8 cellular contexts compared by ENCODE assay signal in genomic region chr1:38872401-38873026, GRCh38. TPM values are rescaled to one million over a fixed set of nuclear protein-coding genes. Genes with fewer than 3 reads are reported as not detected.
DNase-seq lines count a peak whose midpoint lies in the region; ATAC-seq and TF ChIP-seq lines count a peak whose summit lies in the region.

No MANE protein-coding gene starts in this region.

- H2AFZ ChIP-seq in neural progenitor cell (replicated peaks) = peak overlapping the region; percentile 74

- H3K27me3 Mint-ChIP-seq in CD8-positive, alpha-beta memory T cell = no peaks in the 10 kb centered on the region
- H3K27me3 Mint-ChIP-seq in activated CD4-positive, alpha-beta memory T cell treated with anti-CD3 and anti-CD28 coated beads for 36 hours = no peaks in the 10 kb centered on the region
- no peaks in the 10 kb centered on the region for H3K27me3 Mint-ChIP-seq in neural progenitor cell (ENCODE audit: insufficient read depth, low read depth)

- POLR2A ChIA-PET in CD8-positive, alpha-beta memory T cell (lab: Charles Lee) = interaction anchor here (1.1 kb wide), 1 partner anchor 118 kb away, joined by 3 read pairs; the partner anchor contains the start of gene AKIRIN1
- POLR2A ChIA-PET in activated CD4-positive, alpha-beta memory T cell treated with anti-CD3 and anti-CD28 coated beads for 36 hours (lab: Charles Lee) = interaction anchor here (1.2 to 1.9 kb wide), 4 partner anchors 13 to 154 kb away, joined by 3 to 11 read pairs (median 3); partner anchors contain the start of genes NDUFS5 and RRAGC

- peak overlapping the region; percentile 89 to 96 (median 93) for H3K4me3 Mint-ChIP-seq in CD8-positive, alpha-beta memory T cell
- H3K4me3 Mint-ChIP-seq in activated CD4-positive, alpha-beta memory T cell treated with anti-CD3 and anti-CD28 coated beads for 36 hours = peak overlapping the region; percentile 91
- H3K4me3 Mint-ChIP-seq in neural progenitor cell = peak overlapping the region; percentile 96

- H3K79me2 ChIP-seq in neural progenitor cell (ENCODE audit: low read depth) = peaks cover 39% of the 10 kb centered on the region

- H3K9me3 Mint-ChIP-seq in CD8-positive, alpha-beta memory T cell = no peaks in the 10 kb centered on the region
- H3K9me3 Mint-ChIP-seq in activated CD4-positive, alpha-beta memory T cell treated with anti-CD3 and anti-CD28 coated beads for 36 hours = no peaks in the 10 kb centered on the region
- no peaks in the 10 kb centered on the region for H3K9me3 Mint-ChIP-seq in neural progenitor cell

- CTCF ChIA-PET in CD8-positive, alpha-beta memory T cell (lab: Charles Lee) = interaction anchor here (1.0 to 1.9 kb wide), 3 partner anchors 16 to 218 kb away, joined by 3 to 6 read pairs (median 4); no protein-coding TSS in a partner anchor
- CTCF ChIA-PET in activated CD4-positive, alpha-beta memory T cell treated with anti-CD3 and anti-CD28 coated beads for 36 hours (lab: Charles Lee) = interaction anchor here (0.6 to 2.1 kb wide), 10 partner anchors 11 to 219 kb away, joined by 3 to 7 read pairs (median 4); partner anchors contain the start of genes NDUFS5 and RRAGC

- no peak for TF ChIP-seq POLR2A in esophagus muscularis mucosa (IDR thresholded peaks at IDR 0.05; ENCODE audit: low read depth)

- intact Hi-C loops in activated CD4-positive, alpha-beta memory T cell treated with anti-CD3 and anti-CD28 coated beads for 36 hours (cut with micrococcal nuclease) = loop anchor here (1.0 to 5.0 kb wide), 3 partner anchors 13 to 155 kb away; partner anchors contain the start of genes AKIRIN1, NDUFS5 and RRAGC
- intact Hi-C loops in esophagus muscularis mucosa (cut with DNase I) = loop anchor here (2.0 to 10.0 kb wide), 2 partner anchors 14 to 212 kb away; partner anchors contain the start of gene RRAGC

- no peaks in the 10 kb centered on the region for H3K9me3 ChIP-seq in CD8-positive, alpha-beta memory T cell (ENCODE audit: low read length)
- H3K9me3 ChIP-seq in HUES64 (ENCODE audit: insufficient read depth, low read depth, low read length) (no peaks in the 10 kb centered on the region), esophagus muscularis mucosa (no peaks in the 10 kb centered on the region), neural progenitor cell (ENCODE audit: low read depth) (no peaks in the 10 kb centered on the region)

- H3K4me3 ChIP-seq in CD8-positive, alpha-beta memory T cell (ENCODE audit: low read length) = peak overlapping the region; percentile 89
- H3K4me3 ChIP-seq in HUES64 (ENCODE audit: low read length) (peak overlapping the region; percentile 87), esophagus muscularis mucosa (peak overlapping the region; percentile 62 to 92 (median 86)), neural progenitor cell (peak overlapping the region; percentile 71)

- H3K27ac Mint-ChIP-seq in CD8-positive, alpha-beta memory T cell = peak overlapping the region; percentile 83 to 96 (median 92)
- H3K27ac Mint-ChIP-seq in activated CD4-positive, alpha-beta memory T cell treated with anti-CD3 and anti-CD28 coated beads for 36 hours = peak overlapping the region; percentile 71
- H3K27ac Mint-ChIP-seq in neural progenitor cell = no peak overlapping the region

- TF ChIP-seq EP300 in esophagus muscularis mucosa (IDR thresholded peaks at IDR 0.05) = no peak

- H3K36me3 Mint-ChIP-seq in CD8-positive, alpha-beta memory T cell = peaks cover 0 to 16% (median 4%) of the 10 kb centered on the region in 3 donors
- peaks cover 9% of the 10 kb centered on the region for H3K36me3 Mint-ChIP-seq in activated CD4-positive, alpha-beta memory T cell treated with anti-CD3 and anti-CD28 coated beads for 36 hours
- H3K36me3 Mint-ChIP-seq in neural progenitor cell = peaks cover 4% of the 10 kb centered on the region

- H3K27me3 ChIP-seq in CD8-positive, alpha-beta memory T cell (ENCODE audit: insufficient read depth, low read length, poor library complexity, severe bottlenecking) = no peaks in the 10 kb centered on the region
- H3K27me3 ChIP-seq in HUES64 (ENCODE audit: insufficient read depth, low read length) (no peaks in the 10 kb centered on the region), esophagus muscularis mucosa (no peaks in the 10 kb centered on the region), neural progenitor cell (no peaks in the 10 kb centered on the region)

- H4K20me1 ChIP-seq in neural progenitor cell (ENCODE audit: low read depth) = peaks cover 12% of the 10 kb centered on the region

- H3K4me1 ChIP-seq in CD8-positive, alpha-beta memory T cell (ENCODE audit: insufficient read depth, low read length) = peaks cover 17% of the 10 kb centered on the region
- H3K4me1 ChIP-seq in HUES64 (ENCODE audit: insufficient read depth, low read length) (peaks cover 13% of the 10 kb centered on the region; the same call in 1 of the 2 replicates), esophagus muscularis mucosa (peaks cover 18 to 25% (median 19%) of the 10 kb centered on the region in 4 donors), neural progenitor cell (peaks cover 9% of the 10 kb centered on the region)

- no peaks in the 10 kb centered on the region for H3K36me3 ChIP-seq in CD8-positive, alpha-beta memory T cell (ENCODE audit: insufficient read depth, low read length)
- no peaks in the 10 kb centered on the region for H3K36me3 ChIP-seq in HUES64 (ENCODE audit: insufficient read depth, low read length)
- H3K36me3 ChIP-seq in esophagus muscularis mucosa = no peaks in the 10 kb centered on the region
- H3K36me3 ChIP-seq in neural progenitor cell = no peaks in the 10 kb centered on the region

- peaks cover 29 to 44% (median 38%) of the 10 kb centered on the region in 3 donors for H3K4me1 Mint-ChIP-seq in CD8-positive, alpha-beta memory T cell
- peaks cover 32% of the 10 kb centered on the region for H3K4me1 Mint-ChIP-seq in activated CD4-positive, alpha-beta memory T cell treated with anti-CD3 and anti-CD28 coated beads for 36 hours (ENCODE audit: low read depth)
- H3K4me1 Mint-ChIP-seq in neural progenitor cell = peaks cover 18% of the 10 kb centered on the region

- H3K9ac ChIP-seq in HUES64 (ENCODE audit: low read depth, low read length) (peak overlapping the region; percentile 61), neural progenitor cell (peak overlapping the region; percentile 18)

- TF ChIP-seq CTCF in esophagus muscularis mucosa (IDR thresholded peaks at IDR 0.05) = no peak
- TF ChIP-seq CTCF in neural progenitor cell (IDR thresholded peaks at IDR 0.05) = no peak

- DNase-seq in CD8-positive, alpha-beta memory T cell = peak; percentile 7 to 51 (median 12)
- DNase-seq in activated CD4-positive, alpha-beta memory T cell treated with anti-CD3 and anti-CD28 coated beads for 36 hours = peak; percentile 53
- no peak for DNase-seq in esophagus muscularis mucosa (ENCODE audit: extremely low spot score)
- DNase-seq in neural progenitor cell (ENCODE audit: low spot score) = peak; percentile 38
- no peak for DNase-seq in NCI-H524 treated with DMSO at 0.1 percent for 48 hours (lab: John Stamatoyannopoulos, UW)
- DNase-seq in NCI-H1092 treated with DMSO at 0.1 percent for 48 hours (lab: John Stamatoyannopoulos, UW) = no peak

- peak overlapping the region; percentile 99 for H3K4me2 ChIP-seq in neural progenitor cell

- 4% methylated on average over 24 of the region's 25 CpGs for WGBS in HUES64
- 17% methylated on average over 8 of the region's 25 CpGs for WGBS in esophagus muscularis mucosa

- ATAC-seq in GM21515 (IDR thresholded peaks at IDR 0.05; ENCODE audit: unreplicated experiment) = peak; percentile 20

- peaks cover 13% of the 10 kb centered on the region for H3F3A ChIP-seq in neural progenitor cell (ENCODE audit: low read depth)

- peak overlapping the region; percentile 69 for H3K27ac ChIP-seq in CD8-positive, alpha-beta memory T cell (ENCODE audit: low read depth, low read length)
- H3K27ac ChIP-seq in HUES64 (ENCODE audit: low read depth, low read length) (peak overlapping the region; percentile 10; the same call in 1 of the 2 replicates), esophagus muscularis mucosa (replicated peaks in 1 of 4) (peak overlapping the region; percentile 68 to 83 (median 76)), neural progenitor cell (no peak overlapping the region)

RNA-seq across cellular contexts. Expression of gene MYCBP, which starts 0.6 kb away (rescaled TPM):
- total RNA-seq in CD8-positive, alpha-beta memory T cell = 10 to 100 TPM; 63.4 to 74.3 TPM
- polyA plus RNA-seq in CD8-positive, alpha-beta memory T cell = 63.9 TPM
- polyA plus RNA-seq in HUES64 (2013, experiment 1 of 2) = 39.2 TPM
- 36.5 TPM for polyA plus RNA-seq in HUES64 (2013, experiment 2 of 2)
- 10 to 100 TPM; 70.6 to 76.5 TPM for total RNA-seq in activated CD4-positive, alpha-beta memory T cell treated with anti-CD3 and anti-CD28 coated beads for 36 hours
- total RNA-seq in esophagus muscularis mucosa (10 to 100 TPM; 17.4 to 22.5 (median 21.2) TPM), neural progenitor cell (ENCODE audit: low replicate concordance) (32.7 and 36.5 TPM in 2 replicates)

RNA-seq across cellular contexts. Expression of gene GJA9, which starts 8.9 kb away (rescaled TPM):
- total RNA-seq in CD8-positive, alpha-beta memory T cell = not detected
- polyA plus RNA-seq in CD8-positive, alpha-beta memory T cell = not detected
- not detected for polyA plus RNA-seq in HUES64 (2013, experiment 1 of 2)
- not detected for polyA plus RNA-seq in HUES64 (2013, experiment 2 of 2)
- not detected for total RNA-seq in activated CD4-positive, alpha-beta memory T cell treated with anti-CD3 and anti-CD28 coated beads for 36 hours
- total RNA-seq in esophagus muscularis mucosa (not detected), neural progenitor cell (ENCODE audit: low replicate concordance) (not detected in 2 replicates)

RNA-seq across cellular contexts. Expression of gene RRAGC, which starts 12.9 kb away (rescaled TPM):
- 10 to 100 TPM; 20.6 to 21.9 TPM for total RNA-seq in CD8-positive, alpha-beta memory T cell
- polyA plus RNA-seq in CD8-positive, alpha-beta memory T cell = 10.3 TPM
- polyA plus RNA-seq in HUES64 (2013, experiment 1 of 2) = 17.7 TPM
- polyA plus RNA-seq in HUES64 (2013, experiment 2 of 2) = 16.2 TPM
- 10 to 100 TPM; 27.6 to 29.7 TPM for total RNA-seq in activated CD4-positive, alpha-beta memory T cell treated with anti-CD3 and anti-CD28 coated beads for 36 hours
- total RNA-seq in esophagus muscularis mucosa (10 to 100 TPM; 18.3 to 26.3 (median 22.4) TPM), neural progenitor cell (ENCODE audit: low replicate concordance) (6.5 and 11.4 TPM in 2 replicates)

Comparison
In these comparisons a context has a peak if more than half of its experiments do, and no peak if none do; other contexts are left out.
1. DNase-seq: peak in CD8-positive, alpha-beta memory T cell (5 of 5), activated CD4-positive, alpha-beta memory T cell treated with anti-CD3 and anti-CD28 coated beads for 36 hours (single experiment) and neural progenitor cell (single experiment); none in esophagus muscularis mucosa (single experiment), NCI-H524 treated with DMSO at 0.1 percent for 48 hours (single experiment) and NCI-H1092 treated with DMSO at 0.1 percent for 48 hours (single experiment).
2. Peak in every context shown above with its lines, with median percentiles within 50 percentile points of each other: H3K4me3 ChIP-seq and H3K4me3 Mint-ChIP-seq.